In genomic region chr7:70695804-70696104, GRCh38 we compare ENCODE assay signal across 7 cellular contexts.
DNase-seq lines count a peak whose midpoint lies in the region; ATAC-seq and TF ChIP-seq lines count a peak whose summit lies in the region.

No MANE protein-coding gene starts in this region.

- peak overlapping the region; percentile 96 for H3K4me3 ChIP-seq in GM12864 (ENCODE audit: low read depth, low read length)
- H3K4me3 ChIP-seq in esophagus muscularis mucosa: peak overlapping the region; percentile 80 to 90 (median 86)
- H3K4me3 ChIP-seq in rectal smooth muscle tissue (ENCODE audit: low read length): peak overlapping the region; percentile 67

- H3K4me1 ChIP-seq in esophagus muscularis mucosa (peaks cover 7 to 47% (median 41%) of the 10 kb centered on the region in 4 donors), rectal smooth muscle tissue (ENCODE audit: control insufficient read depth, insufficient read depth, low read length) (no peaks in the 10 kb centered on the region)

- WGBS in esophagus muscularis mucosa: 3% methylated on average over 10 of the region's 10 CpGs

- no peak for TF ChIP-seq POLR2A in esophagus muscularis mucosa (IDR thresholded peaks at IDR 0.05; ENCODE audit: low read depth)

- H3K9me3 ChIP-seq in esophagus muscularis mucosa: no peaks in the 10 kb centered on the region

- H3K27ac ChIP-seq in esophagus muscularis mucosa (replicated peaks in 1 of 4) (peak overlapping the region; percentile 86 to 87 (median 86)), rectal smooth muscle tissue (ENCODE audit: low read depth, low read length) (no peak overlapping the region)

- H3K27me3 ChIP-seq in esophagus muscularis mucosa (no peaks in the 10 kb centered on the region), rectal smooth muscle tissue (ENCODE audit: control insufficient read depth, insufficient read depth, low read length) (no peaks in the 10 kb centered on the region)

- intact Hi-C loops in esophagus muscularis mucosa (cut with DNase I): loop anchor here (5.0 to 10.0 kb wide), 3 partner anchors 653 to 1101 kb away; partner anchors contain the start of gene AUTS2

- TF ChIP-seq CTCF in GM12864 (IDR thresholded peaks at IDR 0.05; ENCODE audit: low read depth, low read length, missing control alignments): no peak
- TF ChIP-seq CTCF in esophagus muscularis mucosa (IDR thresholded peaks at IDR 0.05): no peak

- ATAC-seq in HG02938 (IDR thresholded peaks at IDR 0.05; ENCODE audit: unreplicated experiment): no peak

- no peak for TF ChIP-seq EP300 in esophagus muscularis mucosa (IDR thresholded peaks at IDR 0.05)

- H3K9ac ChIP-seq in rectal smooth muscle tissue (ENCODE audit: low read length): no peak overlapping the region

- H3K36me3 ChIP-seq in esophagus muscularis mucosa (no peaks in the 10 kb centered on the region), rectal smooth muscle tissue (ENCODE audit: control insufficient read depth, insufficient read depth, low read length) (no peaks in the 10 kb centered on the region)

- DNase-seq in GM12864 (ENCODE audit: low read depth) (no peak), NCI-H69 (lab: John Stamatoyannopoulos, UW) (peak; percentile 70), esophagus muscularis mucosa (ENCODE audit: extremely low spot score) (no peak), DMS153 (lab: John Stamatoyannopoulos, UW) (no peak), NCI-H446 (lab: John Stamatoyannopoulos, UW) (no peak)
